In genomic region chr14:49999216-49999761, GRCh38 we compare ENCODE assay signal across 8 cellular contexts.
DNase-seq lines count a peak whose midpoint lies in the region; ATAC-seq and FAIRE-seq lines count a peak whose summit lies in the region.

No MANE protein-coding gene starts in this region.

- peak overlapping the region; percentile 96 for H3K27ac Mint-ChIP-seq in central memory CD8-positive, alpha-beta T cell (ENCODE audit: low read depth)

- no peaks in the 10 kb centered on the region for H3K27me3 Mint-ChIP-seq in central memory CD8-positive, alpha-beta T cell

- peaks cover 55% of the 10 kb centered on the region for H3K4me1 Mint-ChIP-seq in central memory CD8-positive, alpha-beta T cell

- no peaks in the 10 kb centered on the region for H3K9me3 Mint-ChIP-seq in central memory CD8-positive, alpha-beta T cell

- no peak for FAIRE-seq in HTR-8/SVneo (lab: Jason Lieb, UNC)

- DNase-seq in EH (ENCODE audit: low read depth) (peak; percentile 94), KG1 (lab: John Stamatoyannopoulos, UW) (peak; percentile 85), medulla oblongata (ENCODE audit: extremely low spot score) (peak; percentile 67), HTR-8/SVneo (ENCODE audit: insufficient read length, low spot score) (no peak)
- peak; percentile 26 to 45 (median 40) for DNase-seq in activated CD4-positive, CD25-positive, alpha-beta regulatory T cell (lab: John Stamatoyannopoulos, UW)
- peak; percentile 47 to 72 for DNase-seq in central memory CD8-positive, alpha-beta T cell (ENCODE audit: low spot score in 2 of 2)
- peak; percentile 86 for DNase-seq in stimulated activated CD8-positive, alpha-beta memory T cell treated with anti-CD3 and anti-CD28 coated beads, Interleukin-4, amount 100 ng/mL, for 48 hours

- H3K36me3 Mint-ChIP-seq in central memory CD8-positive, alpha-beta T cell (ENCODE audit: insufficient read depth): peaks cover 25% of the 10 kb centered on the region

- peak overlapping the region; percentile 80 for H3K4me3 Mint-ChIP-seq in central memory CD8-positive, alpha-beta T cell

- peak; percentile 52 for ATAC-seq in GM21619 (IDR thresholded peaks at IDR 0.05; ENCODE audit: unreplicated experiment)
- ATAC-seq in central memory CD8-positive, alpha-beta T cell (replicated peaks; ENCODE audit: extremely low read depth, poor library complexity, severe bottlenecking): peak; percentile 33
